1 cellular context compared by ENCODE assay signal in genomic region chr14:50060871-50061663, GRCh38.
TF ChIP-seq lines count a peak whose summit lies in the region.

No MANE protein-coding gene starts in this region.

TF ChIP-seq in K562, 482 proteins besides CTCF, POLR2A, EP300 and RAD21 (continued from another document and continues in another):
- TF ChIP-seq CHD7 (IDR thresholded peaks at IDR 0.05; ENCODE audit: low read depth, low read length) (no peak), ZNF644 (tag; IDR thresholded peaks at IDR 0.05; ENCODE audit: low read depth) (peak; percentile 73), MYBL2 (IDR thresholded peaks at IDR 0.05; ENCODE audit: low read depth) (no peak), MYBL2 (CRISPR knock-in tag; IDR thresholded peaks at IDR 0.05; ENCODE audit: borderline replicate concordance) (no peak), UBTF (IDR thresholded peaks at IDR 0.05; ENCODE audit: borderline replicate concordance in 1 of 2, low read depth in 2 of 2, low read length in 2 of 2) (no peak), SMARCE1 (IDR thresholded peaks at IDR 0.05) (0 out of 2 replicates have a peak, but pooled peaks have one; percentile 41), ZNF764 (CRISPR knock-in tag; IDR thresholded peaks at IDR 0.05; ENCODE audit: low read depth) (no peak), ZNF316 (IDR thresholded peaks at IDR 0.05) (peak; percentile 79), POU5F1 (IDR thresholded peaks at IDR 0.05; ENCODE audit: borderline replicate concordance, low read depth, low read length, partially characterized antibody) (no peak), ZNF395 (CRISPR knock-in tag; IDR thresholded peaks at IDR 0.05) (peak; percentile 64), ZBTB9 (CRISPR knock-in tag; IDR thresholded peaks at IDR 0.05) (no peak), CBX8 (IDR thresholded peaks at IDR 0.05; ENCODE audit: borderline replicate concordance, extremely low read depth, low read depth, low read length, poor library complexity, severe bottlenecking) (no peak), POLR2AphosphoS5 (IDR thresholded peaks at IDR 0.05; ENCODE audit: control insufficient read depth, insufficient read depth, low read depth, low read length) (no peak), ZNF584 (CRISPR knock-in tag; IDR thresholded peaks at IDR 0.05; ENCODE audit: low read depth) (peak; percentile 72; the same call in 1 of the 2 replicates), E4F1 (CRISPR knock-in tag; IDR thresholded peaks at IDR 0.05; ENCODE audit: borderline replicate concordance) (no peak), RCOR1 (IDR thresholded peaks at IDR 0.05; ENCODE audit: borderline replicate concordance in 1 of 2, low read depth in 2 of 2, low read length in 2 of 2) (0 out of 4 replicates have a peak, but pooled peaks of 1 of the 2 experiments have one; percentile 60), SIRT6 (IDR thresholded peaks at IDR 0.05; ENCODE audit: low read depth, low read length) (no peak), MAX (CRISPR knock-in tag; IDR thresholded peaks at IDR 0.05) (0 out of 2 replicates have a peak, but pooled peaks have one; percentile 14), HCFC1 (IDR thresholded peaks at IDR 0.05; ENCODE audit: low read depth, low read length) (no peak), ATF4 (CRISPR knock-in tag; IDR thresholded peaks at IDR 0.05) (peak; percentile 45; the same call in 1 of the 2 replicates), PBX2 (CRISPR knock-in tag; IDR thresholded peaks at IDR 0.05; ENCODE audit: low read depth) (no peak), PBX2 (tag; conservative IDR thresholded peaks at IDR 0.05; ENCODE audit: low read depth) (no peak), E2F6 (IDR thresholded peaks at IDR 0.05; ENCODE audit: borderline replicate concordance in 1 of 2, extremely low read depth in 1 of 2, insufficient read depth in 1 of 2, insufficient read length in 1 of 2, low read depth in 1 of 2, low read length in 1 of 2, poor library complexity in 1 of 2, severe bottlenecking in 1 of 2) (peak in 1 of 2 experiments; percentile 22), CXXC5 (CRISPR knock-in tag; IDR thresholded peaks at IDR 0.05) (peak; percentile 33; the same call in 1 of the 2 replicates), ZNF263 (CRISPR knock-in tag; IDR thresholded peaks at IDR 0.05; ENCODE audit: borderline replicate concordance) (no peak), MAFK (IDR thresholded peaks at IDR 0.05; ENCODE audit: low read length) (peak; percentile 68; the same call in 1 of the 2 replicates), SMAD4 (CRISPR knock-in tag; conservative IDR thresholded peaks at IDR 0.05) (peak; percentile 78), ETV6 (IDR thresholded peaks at IDR 0.05; ENCODE audit: borderline replicate concordance in 1 of 2, low read depth in 2 of 2, low read length in 1 of 2) (no peak), ETV6 (CRISPR knock-in tag; IDR thresholded peaks at IDR 0.05; ENCODE audit: borderline replicate concordance) (no peak), NFRKB (IDR thresholded peaks at IDR 0.05; ENCODE audit: low read depth) (peak; percentile 72; the same call in 1 of the 2 replicates)
